In the genomic region with DNA sequence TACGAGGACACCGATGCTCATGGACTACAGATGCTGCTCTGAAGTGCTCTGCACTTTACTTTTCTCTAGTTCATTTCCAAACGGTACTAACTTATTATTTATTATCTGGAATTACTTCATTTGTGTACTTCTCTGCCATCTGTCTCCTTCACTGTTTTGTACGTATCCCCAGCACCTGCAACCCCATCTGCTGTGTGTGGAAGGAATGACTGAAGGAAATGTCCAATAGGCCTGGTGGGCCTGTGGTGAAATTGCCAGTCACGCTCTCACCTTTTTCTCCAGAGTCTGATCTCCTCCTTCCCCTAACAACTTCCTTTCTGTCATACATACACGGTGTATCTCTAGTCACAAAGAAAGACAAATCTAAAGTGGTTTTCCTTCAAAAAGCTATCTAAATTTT, we compare ENCODE assay signal across 16 cellular contexts.
"Had no signal": no experiment of that assay in that cellular context is flagged by ENCODE, and none has a peak within 500 bp of the region (broad histone marks: within the 10 kb centered on the region; RNA-seq: fewer than 3 reads in every experiment).

No MANE protein-coding gene starts in this region.

- H3K4me3 ChIP-seq: adrenal gland, right atrium auricular region, vagina had no signal

- H3K4me3 Mint-ChIP-seq: activated naive CD4-positive, alpha-beta T cell treated with anti-CD3 and anti-CD28 coated beads, Interleukin-2, amount 50 U/mL, for 24 hours; natural killer cell treated with Interleukin-12 subunit alpha and Interleukin-12 subunit beta and Interleukin-15 and Interleukin-18, amount 100 ng/mL, for 72 hours had no signal

- H3K27me3 Mint-ChIP-seq: activated naive CD4-positive, alpha-beta T cell treated with anti-CD3 and anti-CD28 coated beads, Interleukin-2, amount 50 U/mL, for 24 hours; natural killer cell treated with Interleukin-12 subunit alpha and Interleukin-12 subunit beta and Interleukin-15 and Interleukin-18, amount 100 ng/mL, for 72 hours had no signal

- H3K9me3 ChIP-seq: adrenal gland, right atrium auricular region, vagina had no signal

- H3K27ac Mint-ChIP-seq: activated naive CD4-positive, alpha-beta T cell treated with anti-CD3 and anti-CD28 coated beads, Interleukin-2, amount 50 U/mL, for 24 hours had no signal

- FAIRE-seq: frontal cortex had no signal

- H3K36me3 ChIP-seq: adrenal gland, right atrium auricular region, vagina had no signal

- ATAC-seq: left ventricle myocardium superior; natural killer cell treated with Interleukin-12 subunit alpha and Interleukin-12 subunit beta and Interleukin-15 and Interleukin-18, amount 100 ng/mL, for 72 hours had no signal

- H3K9me3 Mint-ChIP-seq: activated naive CD4-positive, alpha-beta T cell treated with anti-CD3 and anti-CD28 coated beads, Interleukin-2, amount 50 U/mL, for 24 hours; natural killer cell treated with Interleukin-12 subunit alpha and Interleukin-12 subunit beta and Interleukin-15 and Interleukin-18, amount 100 ng/mL, for 72 hours had no signal

- H3K27me3 ChIP-seq: adrenal gland, right atrium auricular region, vagina had no signal

- DNase-seq: activated CD4-positive, CD25-positive, alpha-beta regulatory T cell treated with anti-CD3 and anti-CD28 coated beads, Interleukin-2, amount 50 U/mL, for 72 hours; activated effector memory CD4-positive, alpha-beta T cell treated with anti-CD3 and anti-CD28 coated beads, Interleukin-2, amount 50 U/mL, for 16 hours; adrenal gland; dermis blood vessel endothelial cell; head of caudate nucleus; kidney glomerular epithelial cell; left ventricle myocardium superior; mesenchymal stem cell; nucleus accumbens; stimulated activated CD4-positive, alpha-beta T cell treated with anti-CD3 and anti-CD28 coated beads, Interleukin-1b, Interleukin-23, amount 100 ng/mL, for 48 hours; T-helper 9 cell had no signal

- H3K27ac ChIP-seq: adrenal gland, right atrium auricular region, vagina had no signal

- H3K4me1 ChIP-seq: adrenal gland, right atrium auricular region, vagina had no signal
